2 cellular contexts compared by ENCODE assay signal in the genomic region with DNA sequence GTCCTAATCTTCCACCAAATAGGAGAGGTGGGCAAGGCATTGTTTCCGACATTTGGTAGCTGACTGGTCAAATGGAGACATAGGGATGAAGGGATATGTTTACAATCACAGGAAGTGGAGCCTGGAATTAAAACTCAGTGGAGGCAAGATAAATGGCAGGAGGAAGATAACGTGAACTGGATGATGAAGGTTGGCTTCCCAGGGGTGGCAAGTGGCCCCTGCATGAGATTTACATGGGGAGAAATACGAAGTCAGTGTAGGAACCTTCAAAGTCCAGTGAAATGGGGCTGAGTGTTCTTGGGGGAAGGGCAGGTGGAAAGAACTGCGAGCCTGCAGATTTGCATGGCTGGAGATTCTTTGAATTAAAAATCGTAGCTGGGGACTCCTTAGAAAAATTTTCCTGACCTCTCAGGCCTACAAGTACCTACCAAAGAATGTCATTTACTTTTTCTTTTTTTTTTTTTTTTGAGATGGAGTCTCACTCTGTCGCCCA.
TF ChIP-seq lines count a peak whose summit lies in the region.

No MANE protein-coding gene starts in this region.

TF ChIP-seq in SK-N-SH, 30 proteins besides CTCF, POLR2A, EP300 and RAD21 (continued from another document):
- TF ChIP-seq REST (IDR thresholded peaks at IDR 0.05; ENCODE audit: low read depth, low read length) = no peak
- no peak for TF ChIP-seq SMC3 (IDR thresholded peaks at IDR 0.05; ENCODE audit: low read depth, low read length)
- TF ChIP-seq TAF1 (IDR thresholded peaks at IDR 0.05; ENCODE audit: borderline replicate concordance, low read depth, low read length) = no peak
- TF ChIP-seq FOXJ3 (CRISPR knock-in tag; IDR thresholded peaks at IDR 0.05) = no peak
- no peak for TF ChIP-seq USF1 (IDR thresholded peaks at IDR 0.05; ENCODE audit: borderline replicate concordance, low read depth)
- no peak for TF ChIP-seq IRF3 (IDR thresholded peaks at IDR 0.05; ENCODE audit: low read depth, low read length)
- no peak for TF ChIP-seq GATA2 (CRISPR knock-in tag; IDR thresholded peaks at IDR 0.05)
- no peak for TF ChIP-seq TCF12 (IDR thresholded peaks at IDR 0.05)
- no peak for TF ChIP-seq FOSL2 (IDR thresholded peaks at IDR 0.05; ENCODE audit: borderline replicate concordance, low read depth)
- TF ChIP-seq EZH2phosphoT487 (IDR thresholded peaks at IDR 0.05; ENCODE audit: borderline replicate concordance, low read depth) = no peak
- no peak for TF ChIP-seq NFIC (IDR thresholded peaks at IDR 0.05; ENCODE audit: borderline replicate concordance)
- no peak for TF ChIP-seq MXI1 (IDR thresholded peaks at IDR 0.05; ENCODE audit: low read depth, low read length)
- no peak for TF ChIP-seq MEF2A (IDR thresholded peaks at IDR 0.05; ENCODE audit: borderline replicate concordance, low read depth)
- TF ChIP-seq, protein P1, sequence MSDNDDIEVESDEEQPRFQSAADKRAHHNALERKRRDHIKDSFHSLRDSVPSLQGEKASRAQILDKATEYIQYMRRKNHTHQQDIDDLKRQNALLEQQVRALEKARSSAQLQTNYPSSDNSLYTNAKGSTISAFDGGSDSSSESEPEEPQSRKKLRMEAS (IDR thresholded peaks at IDR 0.05; ENCODE audit: low read depth) = no peak
- TF ChIP-seq JUND (IDR thresholded peaks at IDR 0.05) = no peak
- no peak for TF ChIP-seq GABPA (IDR thresholded peaks at IDR 0.05; ENCODE audit: low read depth)
- no peak for TF ChIP-seq RCOR1 (IDR thresholded peaks at IDR 0.05; ENCODE audit: low read length)

TF ChIP-seq in SK-N-SH treated with all-trans-retinoic acid at 6 μM for 48 hours, 23 proteins besides CTCF, POLR2A, EP300 and RAD21 (continued from another document):
- TF ChIP-seq CSDC2 (CRISPR knock-in tag; IDR thresholded peaks at IDR 0.05) (no peak), OSR1 (CRISPR knock-in tag; IDR thresholded peaks at IDR 0.05) (no peak), ESRRG (CRISPR knock-in tag; IDR thresholded peaks at IDR 0.05) (no peak), ZNF8 (CRISPR knock-in tag; IDR thresholded peaks at IDR 0.05) (no peak), SNAI2 (CRISPR knock-in tag; IDR thresholded peaks at IDR 0.05) (no peak)
